In genomic region chr22:47647720-47648119, GRCh38 we compare ENCODE assay signal across 29 cellular contexts.
"Had no signal": no experiment of that assay in that cellular context is flagged by ENCODE, and none has a peak within 500 bp of the region (broad histone marks: within the 10 kb centered on the region; RNA-seq: fewer than 3 reads in every experiment).

No MANE protein-coding gene starts in this region.

- H2AFZ ChIP-seq: neural progenitor cell, parathyroid adenoma had no signal

- H3K9me3 ChIP-seq: left lung, lower lobe of right lung, neutrophil, psoas muscle, suprapubic skin, thoracic aorta, tibial artery, vagina had no signal

- H3K27ac Mint-ChIP-seq: immature natural killer cell; naive thymus-derived CD8-positive, alpha-beta T cell; nephron progenitor cell; neural progenitor cell; stimulated activated naive B cell treated with anti-CD40 and anti-IgM and Interleukin-4, amounts not matched to agents 10 μg/mL and 1 μg/mL and 100 μg/mL, for 72 hours; type B pancreatic cell had no signal

- H3K4me1 Mint-ChIP-seq: immature natural killer cell; naive thymus-derived CD8-positive, alpha-beta T cell; nephron progenitor cell; neural progenitor cell; stimulated activated naive B cell treated with anti-CD40 and anti-IgM and Interleukin-4, amounts not matched to agents 10 μg/mL and 1 μg/mL and 100 μg/mL, for 72 hours had no signal

- H3K27me3 ChIP-seq: neural progenitor cell, neutrophil, stomach, suprapubic skin, tibial artery, vagina had no signal

- H3K27ac ChIP-seq: left lung, lower lobe of right lung, neural progenitor cell, neutrophil, parathyroid adenoma, psoas muscle, skin epidermis, stomach, suprapubic skin, thoracic aorta, tibial artery, vagina had no signal

- H3K9ac ChIP-seq: neural progenitor cell, parathyroid adenoma had no signal

- ATAC-seq: left colon; left lung; naive thymus-derived CD8-positive, alpha-beta T cell; psoas muscle; sciatic nerve; stimulated activated naive B cell treated with anti-CD40 and anti-IgM and Interleukin-4, amounts not matched to agents 10 μg/mL and 1 μg/mL and 100 μg/mL, for 72 hours; stimulated activated naive CD8-positive, alpha-beta T cell treated with anti-CD3 and anti-CD28 coated beads, Interleukin-15, Interleukin-2, amounts not matched to agents 100 U/mL and 50 U/mL, for 24 hours had no signal

- H3K4me2 ChIP-seq: neural progenitor cell had no signal

- H3K36me3 ChIP-seq: left lung, lower lobe of right lung, neural progenitor cell, neutrophil, stomach, suprapubic skin, thoracic aorta, tibial artery, vagina had no signal

- H3K79me2 ChIP-seq: parathyroid adenoma had no signal

- H3K36me3 Mint-ChIP-seq: immature natural killer cell; naive thymus-derived CD8-positive, alpha-beta T cell; neural progenitor cell; stimulated activated naive B cell treated with anti-CD40 and anti-IgM and Interleukin-4, amounts not matched to agents 10 μg/mL and 1 μg/mL and 100 μg/mL, for 72 hours; type B pancreatic cell had no signal

- H3K9me3 Mint-ChIP-seq: immature natural killer cell, neural progenitor cell, type B pancreatic cell had no signal

- H3K4me3 ChIP-seq: left lung, lower lobe of right lung, neural progenitor cell, psoas muscle, skin epidermis, stomach, suprapubic skin, thoracic aorta, tibial artery, vagina had no signal

- H3K4me3 Mint-ChIP-seq: immature natural killer cell; naive thymus-derived CD8-positive, alpha-beta T cell; nephron progenitor cell; neural progenitor cell; stimulated activated naive B cell treated with anti-CD40 and anti-IgM and Interleukin-4, amounts not matched to agents 10 μg/mL and 1 μg/mL and 100 μg/mL, for 72 hours; type B pancreatic cell had no signal

- DNase-seq: hypothalamus; immature natural killer cell; kidney; left colon; left lung; lower lobe of right lung; mammary epithelial cell; mesenchymal stem cell; naive thymus-derived CD8-positive, alpha-beta T cell; nephron progenitor cell; occipital lobe; psoas muscle; stimulated activated CD4-positive, alpha-beta T cell treated with anti-CD3 and anti-CD28 coated beads, Interleukin-12 subunit alpha, Interleukin-12 subunit beta, amount 100 ng/mL, for 4 hours; stimulated activated CD4-positive, alpha-beta T cell treated with anti-CD3 and anti-CD28 coated beads, Interleukin-15, amount 100 ng/mL, for 24 hours; stimulated activated CD4-positive, alpha-beta T cell treated with anti-CD3 and anti-CD28 coated beads, Interleukin-2, amount 100 ng/mL, for 24 hours; stimulated activated CD4-positive, alpha-beta T cell treated with anti-CD3 and anti-CD28 coated beads, Interleukin-4, amount 100 ng/mL, for 1 hour; stimulated activated naive B cell treated with anti-CD40 and anti-IgM and Interleukin-4, amounts not matched to agents 10 μg/mL and 1 μg/mL and 100 μg/mL, for 72 hours; stimulated activated naive CD8-positive, alpha-beta T cell treated with anti-CD3 and anti-CD28 coated beads, Interleukin-15, Interleukin-2, amounts not matched to agents 100 U/mL and 50 U/mL, for 24 hours; stomach; tibial artery had no signal

- H3K4me1 ChIP-seq: left lung, lower lobe of right lung, neural progenitor cell, parathyroid adenoma, psoas muscle, stomach, suprapubic skin, tibial artery, vagina had no signal
